In the genomic region with DNA sequence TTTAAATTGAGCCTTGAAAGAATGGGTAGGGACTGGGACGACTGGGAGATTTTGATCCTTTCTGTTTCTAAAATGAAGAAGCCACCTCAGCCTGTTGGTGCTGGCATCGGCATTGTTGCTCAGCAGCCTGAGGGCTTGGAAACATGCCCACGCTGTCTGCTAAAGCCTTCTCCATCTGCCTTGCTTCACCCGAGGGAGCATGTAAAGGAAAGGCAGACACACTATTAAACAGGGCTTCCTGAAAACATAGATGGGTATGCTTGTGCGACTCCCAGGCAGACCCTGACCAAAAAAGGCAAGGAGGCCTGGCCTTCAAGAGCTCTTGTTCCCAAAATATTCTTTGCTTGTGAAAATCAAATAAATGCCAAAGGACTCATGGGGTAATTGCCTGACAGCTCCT, we compare ENCODE assay signal across 8 cellular contexts.
A peak's percentile ranks its signal among the peaks of the same experiment; 100 is the strongest.
DNase-seq lines count a peak whose midpoint lies in the region; ATAC-seq and TF ChIP-seq lines count a peak whose summit lies in the region.

No MANE protein-coding gene starts in this region.

- H3K27ac Mint-ChIP-seq in GM23338 = no peak overlapping the region

- no peaks in the 10 kb centered on the region for H3K36me3 Mint-ChIP-seq in GM23338 (ENCODE audit: low read depth)

- DNase-seq in GM23338 (ENCODE audit: low spot score) = no peak
- DNase-seq in SK-N-MC (ENCODE audit: low read depth, low spot score) = peak; percentile 59
- DNase-seq in fibroblast of villous mesenchyme (ENCODE audit: low read depth) = peak; percentile 51
- DNase-seq in sciatic nerve (ENCODE audit: low spot score) = peak; percentile 67
- DNase-seq in NCI-H128 (lab: John Stamatoyannopoulos, UW; ENCODE audit: unreplicated experiment) = no peak
- DNase-seq in UCSD-AML1 (lab: John Stamatoyannopoulos, UW; ENCODE audit: unreplicated experiment) = no peak
- DNase-seq in retina = no peak

- H3K36me3 ChIP-seq in GM23338 (ENCODE audit: insufficient read depth) = no peaks in the 10 kb centered on the region
- H3K36me3 ChIP-seq in SK-N-MC (ENCODE audit: insufficient read depth, low read length) = no peaks in the 10 kb centered on the region

- TF ChIP-seq CTCF in GM23338 (conservative IDR thresholded peaks at IDR 0.05; ENCODE audit: low read depth in 2 of 2) (no peak), fibroblast of villous mesenchyme (IDR thresholded peaks at IDR 0.05; ENCODE audit: insufficient read depth, low read depth, low read length) (no peak)

- H4K20me1 ChIP-seq in GM23338 (replicated peaks; ENCODE audit: insufficient read depth) = no peaks in the 10 kb centered on the region

- peak overlapping the region; percentile 34; the same call in 1 of the 2 replicates for H2AFZ ChIP-seq in GM23338

- no peaks in the 10 kb centered on the region for H3K27me3 ChIP-seq in GM23338 (ENCODE audit: insufficient read depth)

- no peaks in the 10 kb centered on the region for H3K9me3 Mint-ChIP-seq in GM23338

- no peak overlapping the region for H3K4me2 ChIP-seq in GM23338

- no peaks in the 10 kb centered on the region for H3K9me2 ChIP-seq in GM23338 (ENCODE audit: insufficient read depth)

- H3K4me1 Mint-ChIP-seq in GM23338 = peaks cover 21% of the 10 kb centered on the region

- no peaks in the 10 kb centered on the region for H3K79me2 ChIP-seq in GM23338 (replicated peaks; ENCODE audit: insufficient read depth)

- ATAC-seq in GM23338 (no peak), sciatic nerve (peak; percentile 53), GM21367 (IDR thresholded peaks at IDR 0.05; ENCODE audit: unreplicated experiment) (no peak)

- peaks cover 4% of the 10 kb centered on the region for H3K27me3 Mint-ChIP-seq in GM23338 (ENCODE audit: insufficient read depth, low read depth, poor library complexity)

- H3K4me3 ChIP-seq in GM23338 (no peak overlapping the region), SK-N-MC (peak overlapping the region; percentile 12; the same call in 1 of the 2 replicates), fibroblast of villous mesenchyme (ENCODE audit: low read depth, low read length) (no peak overlapping the region)

- H3K9me3 ChIP-seq in SK-N-MC (ENCODE audit: low read depth, low read length) = no peaks in the 10 kb centered on the region

- no peak overlapping the region for H3K27ac ChIP-seq in GM23338 (ENCODE audit: low read depth)
- H3K27ac ChIP-seq in SK-N-MC = peak overlapping the region; percentile 10; the same call in 1 of the 2 replicates

- no peak overlapping the region for H3K9ac ChIP-seq in SK-N-MC (ENCODE audit: insufficient read length)

- no peak overlapping the region for H3K4me3 Mint-ChIP-seq in GM23338

- no peaks in the 10 kb centered on the region; the same call in 1 of the 2 replicates for H3K4me1 ChIP-seq in GM23338 (ENCODE audit: insufficient read depth)

- no peaks in the 10 kb centered on the region for H3F3A ChIP-seq in GM23338 (replicated peaks; ENCODE audit: low read depth)

- intact Hi-C loops in sciatic nerve (cut with DNase I) = no loop called here

TF ChIP-seq in GM23338, 12 proteins besides CTCF, POLR2A, EP300 and RAD21:
- no peak for TF ChIP-seq STAT1 (IDR thresholded peaks at IDR 0.05; ENCODE audit: unreplicated experiment)
- TF ChIP-seq, protein P1, sequence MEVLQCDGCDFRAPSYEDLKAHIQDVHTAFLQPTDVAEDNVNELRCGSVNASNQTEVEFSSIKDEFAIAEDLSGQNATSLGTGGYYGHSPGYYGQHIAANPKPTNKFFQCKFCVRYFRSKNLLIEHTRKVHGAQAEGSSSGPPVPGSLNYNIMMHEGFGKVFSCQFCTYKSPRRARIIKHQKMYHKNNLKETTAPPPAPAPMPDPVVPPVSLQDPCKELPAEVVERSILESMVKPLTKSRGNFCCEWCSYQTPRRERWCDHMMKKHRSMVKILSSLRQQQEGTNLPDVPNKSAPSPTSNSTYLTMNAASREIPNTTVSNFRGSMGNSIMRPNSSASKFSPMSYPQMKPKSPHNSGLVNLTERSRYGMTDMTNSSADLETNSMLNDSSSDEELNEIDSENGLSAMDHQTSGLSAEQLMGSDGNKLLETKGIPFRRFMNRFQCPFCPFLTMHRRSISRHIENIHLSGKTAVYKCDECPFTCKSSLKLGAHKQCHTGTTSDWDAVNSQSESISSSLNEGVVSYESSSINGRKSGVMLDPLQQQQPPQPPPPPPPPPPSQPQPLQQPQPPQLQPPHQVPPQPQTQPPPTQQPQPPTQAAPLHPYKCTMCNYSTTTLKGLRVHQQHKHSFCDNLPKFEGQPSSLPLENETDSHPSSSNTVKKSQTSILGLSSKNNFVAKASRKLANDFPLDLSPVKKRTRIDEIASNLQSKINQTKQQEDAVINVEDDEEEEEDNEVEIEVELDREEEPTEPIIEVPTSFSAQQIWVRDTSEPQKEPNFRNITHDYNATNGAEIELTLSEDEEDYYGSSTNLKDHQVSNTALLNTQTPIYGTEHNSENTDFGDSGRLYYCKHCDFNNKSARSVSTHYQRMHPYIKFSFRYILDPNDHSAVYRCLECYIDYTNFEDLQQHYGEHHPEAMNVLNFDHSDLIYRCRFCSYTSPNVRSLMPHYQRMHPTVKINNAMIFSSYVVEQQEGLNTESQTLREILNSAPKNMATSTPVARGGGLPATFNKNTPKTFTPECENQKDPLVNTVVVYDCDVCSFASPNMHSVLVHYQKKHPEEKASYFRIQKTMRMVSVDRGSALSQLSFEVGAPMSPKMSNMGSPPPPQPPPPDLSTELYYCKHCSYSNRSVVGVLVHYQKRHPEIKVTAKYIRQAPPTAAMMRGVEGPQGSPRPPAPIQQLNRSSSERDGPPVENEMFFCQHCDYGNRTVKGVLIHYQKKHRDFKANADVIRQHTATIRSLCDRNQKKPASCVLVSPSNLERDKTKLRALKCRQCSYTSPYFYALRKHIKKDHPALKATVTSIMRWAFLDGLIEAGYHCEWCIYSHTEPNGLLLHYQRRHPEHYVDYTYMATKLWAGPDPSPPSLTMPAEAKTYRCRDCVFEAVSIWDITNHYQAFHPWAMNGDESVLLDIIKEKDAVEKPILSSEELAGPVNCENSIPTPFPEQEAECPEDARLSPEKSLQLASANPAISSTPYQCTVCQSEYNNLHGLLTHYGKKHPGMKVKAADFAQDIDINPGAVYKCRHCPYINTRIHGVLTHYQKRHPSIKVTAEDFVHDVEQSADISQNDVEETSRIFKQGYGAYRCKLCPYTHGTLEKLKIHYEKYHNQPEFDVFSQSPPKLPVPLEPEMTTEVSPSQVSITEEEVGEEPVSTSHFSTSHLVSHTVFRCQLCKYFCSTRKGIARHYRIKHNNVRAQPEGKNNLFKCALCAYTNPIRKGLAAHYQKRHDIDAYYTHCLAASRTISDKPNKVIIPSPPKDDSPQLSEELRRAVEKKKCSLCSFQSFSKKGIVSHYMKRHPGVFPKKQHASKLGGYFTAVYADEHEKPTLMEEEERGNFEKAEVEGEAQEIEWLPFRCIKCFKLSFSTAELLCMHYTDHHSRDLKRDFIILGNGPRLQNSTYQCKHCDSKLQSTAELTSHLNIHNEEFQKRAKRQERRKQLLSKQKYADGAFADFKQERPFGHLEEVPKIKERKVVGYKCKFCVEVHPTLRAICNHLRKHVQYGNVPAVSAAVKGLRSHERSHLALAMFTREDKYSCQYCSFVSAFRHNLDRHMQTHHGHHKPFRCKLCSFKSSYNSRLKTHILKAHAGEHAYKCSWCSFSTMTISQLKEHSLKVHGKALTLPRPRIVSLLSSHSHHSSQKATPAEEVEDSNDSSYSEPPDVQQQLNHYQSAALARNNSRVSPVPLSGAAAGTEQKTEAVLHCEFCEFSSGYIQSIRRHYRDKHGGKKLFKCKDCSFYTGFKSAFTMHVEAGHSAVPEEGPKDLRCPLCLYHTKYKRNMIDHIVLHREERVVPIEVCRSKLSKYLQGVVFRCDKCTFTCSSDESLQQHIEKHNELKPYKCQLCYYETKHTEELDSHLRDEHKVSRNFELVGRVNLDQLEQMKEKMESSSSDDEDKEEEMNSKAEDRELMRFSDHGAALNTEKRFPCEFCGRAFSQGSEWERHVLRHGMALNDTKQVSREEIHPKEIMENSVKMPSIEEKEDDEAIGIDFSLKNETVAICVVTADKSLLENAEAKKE (CRISPR knock-in tag; IDR thresholded peaks at IDR 0.05) = no peak
- TF ChIP-seq ZNF331 (CRISPR knock-in tag; IDR thresholded peaks at IDR 0.05; ENCODE audit: low read depth) = no peak
- no peak for TF ChIP-seq JUNB (IDR thresholded peaks at IDR 0.05; ENCODE audit: unreplicated experiment)

Comparison
In these comparisons a context has a peak if more than half of its experiments do, and no peak if none do; other contexts are left out.
1. DNase-seq: peak in SK-N-MC (single experiment), fibroblast of villous mesenchyme (single experiment) and sciatic nerve (single experiment); none in GM23338 (single experiment), NCI-H128 (single experiment), UCSD-AML1 (single experiment) and retina (single experiment).